Comparison of ENCODE assay signal across 13 cellular contexts in the genomic region with DNA sequence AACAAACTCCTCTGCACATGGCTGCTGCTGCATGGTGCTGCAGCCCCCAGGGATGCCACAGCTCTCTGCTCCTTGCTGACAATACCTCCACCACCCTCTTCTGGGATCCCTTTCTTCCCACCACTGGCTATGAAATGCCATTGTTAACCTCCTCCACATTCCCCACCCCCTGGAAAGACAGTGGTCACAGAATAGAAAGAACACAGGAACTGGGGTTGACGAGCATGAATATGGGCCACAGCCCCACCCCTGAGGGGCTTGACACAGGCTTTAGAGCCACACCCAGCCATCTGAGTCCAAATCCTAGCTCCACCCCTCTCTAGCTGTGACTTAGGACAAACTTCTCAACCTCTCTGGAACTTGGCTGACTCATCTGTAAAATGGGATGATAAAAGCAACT. TPM values are rescaled to one million over a fixed set of nuclear protein-coding genes. Genes with fewer than 3 reads are reported as not detected.
A peak's percentile ranks its signal among the peaks of the same experiment; 100 is the strongest.
DNase-seq lines count a peak whose midpoint lies in the region; ATAC-seq and TF ChIP-seq lines count a peak whose summit lies in the region.
"Had no signal": no experiment of that assay in that cellular context is flagged by ENCODE, and none has a peak within 500 bp of the region (broad histone marks: within the 10 kb centered on the region; RNA-seq: fewer than 3 reads in every experiment).

No MANE protein-coding gene starts in this region.

- DNase-seq in activated effector memory CD4-positive, alpha-beta T cell treated with Interleukin-2 at 50 U/mL for 16 hours = peak; percentile 6
- no peak for DNase-seq in activated effector memory CD4-positive, alpha-beta T cell treated with anti-CD3 and anti-CD28 coated beads, Interleukin-2, amount 50 U/mL, for 16 hours
- DNase-seq in T-cell = peak in 3 of 34 experiments; percentile 15 to 35 (median 31)
- DNase-seq in iPS-NIHi11 (ENCODE audit: low spot score) = peak; percentile 26
- no peak for DNase-seq in T-helper 9 cell
- no peak for DNase-seq in NCI-H2107 treated with DMSO at 0.1 percent for 48 hours (lab: John Stamatoyannopoulos, UW; ENCODE audit: unreplicated experiment)
- no peak for DNase-seq in brain microvascular endothelial cell
- DNase-seq: activated naive CD4-positive, alpha-beta T cell; kidney; SIG-M5 had no signal

- TF ChIP-seq CTCF in brain microvascular endothelial cell (IDR thresholded peaks at IDR 0.05; ENCODE audit: low read depth, low read length, missing control alignments) = no peak

- H3K27ac ChIP-seq in brain microvascular endothelial cell = no peak overlapping the region

- peaks cover 68 to 81% (median 80%) of the 10 kb centered on the region in 3 donors for H3K4me1 Mint-ChIP-seq in T-cell
- peaks cover 38% of the 10 kb centered on the region for H3K4me1 Mint-ChIP-seq in stimulated activated memory B cell treated with anti-CD40 and anti-IgM and Interleukin-4, amounts not matched to agents 10 μg/mL and 1 μg/mL and 100 μg/mL, for 72 hours

- CTCF ChIA-PET in T-cell (lab: Charles Lee) = interaction anchor here in 1 of 2 donors (0.6 kb wide), 1 partner anchor 22 kb away, joined by 4 read pairs; no protein-coding TSS in a partner anchor

- in situ Hi-C loops in brain microvascular endothelial cell (cut with HindIII; ENCODE audit: low pct_ligation_motif_present, low sequenced_read_pairs) = no loop called here

- H3K4me3 Mint-ChIP-seq in T-cell = peak overlapping the region; percentile 38 to 78 (median 43)
- H3K4me3 Mint-ChIP-seq in stimulated activated memory B cell treated with anti-CD40 and anti-IgM and Interleukin-4, amounts not matched to agents 10 μg/mL and 1 μg/mL and 100 μg/mL, for 72 hours = peak overlapping the region; percentile 18
- H3K4me3 Mint-ChIP-seq: stimulated activated naive CD8-positive, alpha-beta T cell treated with anti-CD3 and anti-CD28 coated beads, Interleukin-15, Interleukin-2, amounts not matched to agents 100 ng/mL and 50 ng/mL, for 24 hours had no signal

- no peaks in the 10 kb centered on the region for H3K27me3 ChIP-seq in brain microvascular endothelial cell (replicated peaks)

- H3K36me3 ChIP-seq in brain microvascular endothelial cell (replicated peaks) = no peaks in the 10 kb centered on the region

- no peaks in the 10 kb centered on the region for H3K36me3 Mint-ChIP-seq in T-cell
- no peaks in the 10 kb centered on the region for H3K36me3 Mint-ChIP-seq in stimulated activated memory B cell treated with anti-CD40 and anti-IgM and Interleukin-4, amounts not matched to agents 10 μg/mL and 1 μg/mL and 100 μg/mL, for 72 hours

- H3K27ac Mint-ChIP-seq in T-cell = peak overlapping the region; percentile 89 to 91
- H3K27ac Mint-ChIP-seq in stimulated activated memory B cell treated with anti-CD40 and anti-IgM and Interleukin-4, amounts not matched to agents 10 μg/mL and 1 μg/mL and 100 μg/mL, for 72 hours = peak overlapping the region; percentile 67

- peaks cover 0 to 4% (median 0%) of the 10 kb centered on the region in 3 donors for H3K9me3 Mint-ChIP-seq in T-cell
- H3K9me3 Mint-ChIP-seq in stimulated activated memory B cell treated with anti-CD40 and anti-IgM and Interleukin-4, amounts not matched to agents 10 μg/mL and 1 μg/mL and 100 μg/mL, for 72 hours = no peaks in the 10 kb centered on the region
- H3K9me3 Mint-ChIP-seq: stimulated activated naive CD8-positive, alpha-beta T cell treated with anti-CD3 and anti-CD28 coated beads, Interleukin-15, Interleukin-2, amounts not matched to agents 100 ng/mL and 50 ng/mL, for 24 hours had no signal

- ATAC-seq in T-cell (replicated peaks in 1 of 4) = no peak
- peak; percentile 37 for ATAC-seq in stimulated activated memory B cell treated with anti-CD40 and anti-IgM and Interleukin-4, amounts not matched to agents 10 μg/mL and 1 μg/mL and 100 μg/mL, for 72 hours
- ATAC-seq: sciatic nerve had no signal

- POLR2A ChIA-PET in T-cell (lab: Charles Lee) = interaction anchor here in 1 of 2 donors (1.2 kb wide), 2 partner anchors 8 to 29 kb away, joined by 3 to 8 read pairs; no protein-coding TSS in a partner anchor

- no peaks in the 10 kb centered on the region for H3K27me3 Mint-ChIP-seq in T-cell
- no peaks in the 10 kb centered on the region for H3K27me3 Mint-ChIP-seq in stimulated activated memory B cell treated with anti-CD40 and anti-IgM and Interleukin-4, amounts not matched to agents 10 μg/mL and 1 μg/mL and 100 μg/mL, for 72 hours

- no peak overlapping the region for H3K4me3 ChIP-seq in brain microvascular endothelial cell (ENCODE audit: low read depth, low read length)

RNA-seq across cellular contexts. Expression of a gene that starts 47.3 kb away (rescaled TPM):
- total RNA-seq in T-cell = under 1 TPM; 0.18 to 0.73 (median 0.35) TPM

Comparison
In these comparisons a context has a peak if more than half of its experiments do, and no peak if none do; other contexts are left out.
1. DNase-seq: peak in activated effector memory CD4-positive, alpha-beta T cell treated with Interleukin-2 at 50 U/mL for 16 hours (single experiment) and iPS-NIHi11 (single experiment); none in activated effector memory CD4-positive, alpha-beta T cell treated with anti-CD3 and anti-CD28 coated beads, Interleukin-2, amount 50 U/mL, for 16 hours (single experiment), T-helper 9 cell (single experiment), NCI-H2107 treated with DMSO at 0.1 percent for 48 hours (single experiment) and brain microvascular endothelial cell (single experiment).